ENCODE assay signal across 23 cellular contexts in genomic region chr16:86128246-86128645, GRCh38.
"Had no signal": no experiment of that assay in that cellular context is flagged by ENCODE, and none has a peak within 500 bp of the region (broad histone marks: within the 10 kb centered on the region; RNA-seq: fewer than 3 reads in every experiment).

No MANE protein-coding gene starts in this region.

- DNase-seq: naive thymus-derived CD4-positive, alpha-beta T cell; occipital lobe; ovary; posterior cingulate gyrus; psoas muscle; right cardiac atrium; small intestine; stimulated activated CD4-positive, alpha-beta T cell treated with anti-CD3 and anti-CD28 coated beads, Interleukin-15, amount 100 ng/mL, for 24 hours; stimulated activated CD4-positive, alpha-beta T cell treated with anti-CD3 and anti-CD28 coated beads, Interleukin-2, amount 100 ng/mL, for 24 hours; stimulated activated CD4-positive, alpha-beta T cell treated with anti-CD3 and anti-CD28 coated beads, Interleukin-2, amount 100 ng/mL, for 48 hours; stimulated activated CD4-positive, alpha-beta T cell treated with anti-CD3 and anti-CD28 coated beads, Interleukin-4, amount 100 ng/mL, for 24 hours; stimulated activated naive B cell treated with anti-CD40 and anti-IgM and Interleukin-4, amounts not matched to agents 10 μg/mL and 1 μg/mL and 100 μg/mL, for 72 hours; stimulated activated naive CD4-positive, alpha-beta T cell treated with Interleukin-2 at 50 U/mL for 16 hours; stomach; thyroid gland; upper lobe of right lung; uterus had no signal

- H3K9me3 ChIP-seq: ovary, psoas muscle, stomach, thoracic aorta, thyroid gland, tibial nerve, upper lobe of right lung, uterus had no signal

- H2AFZ ChIP-seq: neural progenitor cell, parathyroid adenoma had no signal

- H3K9ac ChIP-seq: neural progenitor cell, parathyroid adenoma had no signal

- H3K79me2 ChIP-seq: parathyroid adenoma had no signal

- ATAC-seq: naive thymus-derived CD4-positive, alpha-beta T cell; psoas muscle; right cardiac atrium; sciatic nerve; stimulated activated effector memory CD8-positive, alpha-beta T cell treated with anti-CD3 and anti-CD28 coated beads, Interleukin-12 subunit alpha, Interleukin-12 subunit beta, amount 100 ng/mL, for 72 hours; stimulated activated naive B cell treated with anti-CD40 and anti-IgM and Interleukin-4, amounts not matched to agents 10 μg/mL and 1 μg/mL and 100 μg/mL, for 72 hours; upper lobe of right lung had no signal

- H3K4me1 ChIP-seq: neural progenitor cell, parathyroid adenoma, psoas muscle, stomach, thyroid gland, tibial nerve, upper lobe of right lung, uterus had no signal

- H3K36me3 ChIP-seq: neural progenitor cell, ovary, stomach, thoracic aorta, thyroid gland, tibial nerve, upper lobe of right lung, uterus had no signal

- FAIRE-seq: small intestine had no signal

- H3K4me3 ChIP-seq: neural progenitor cell, ovary, psoas muscle, stomach, thoracic aorta, thyroid gland, tibial nerve, upper lobe of right lung, uterus had no signal

- H3K27ac ChIP-seq: neural progenitor cell, ovary, parathyroid adenoma, psoas muscle, stomach, thoracic aorta, thyroid gland, tibial nerve, upper lobe of right lung, uterus had no signal

- H3K27me3 ChIP-seq: neural progenitor cell, ovary, thyroid gland, uterus had no signal

- H3K4me2 ChIP-seq: neural progenitor cell had no signal
